Comparison of ENCODE assay signal across 25 cellular contexts in genomic region chr4:163875327-163875726, GRCh38.
"Had no signal": no experiment of that assay in that cellular context is flagged by ENCODE, and none has a peak within 500 bp of the region (broad histone marks: within the 10 kb centered on the region; RNA-seq: fewer than 3 reads in every experiment).

No MANE protein-coding gene starts in this region.

- H3K4me3 ChIP-seq: SJCRH30 had no signal

- H3K27ac Mint-ChIP-seq: activated CD4-positive, alpha-beta memory T cell treated with anti-CD3 and anti-CD28 coated beads for 36 hours; activated CD4-positive, alpha-beta T cell treated with anti-CD3 and anti-CD28 coated beads, Interleukin-2, amount 10 ng/mL, durations not matched to agents 7 days and 5 days; activated naive CD4-positive, alpha-beta T cell treated with anti-CD3 and anti-CD28 coated beads, Interleukin-2, amount 50 U/mL, for 72 hours; activated naive CD8-positive, alpha-beta T cell treated with anti-CD3 and anti-CD28 coated beads, Interleukin-2, amount 50 U/mL, for 24 hours had no signal

- H3K27ac ChIP-seq: brain microvascular endothelial cell, SJCRH30, VCaP had no signal

- H3K9ac ChIP-seq: SK-N-SH had no signal

- H3K27me3 ChIP-seq: brain microvascular endothelial cell, SJCRH30 had no signal

- DNase-seq: activated CD4-positive, alpha-beta memory T cell treated with anti-CD3 and anti-CD28 coated beads for 36 hours; activated CD4-positive, alpha-beta T cell treated with anti-CD3 and anti-CD28 coated beads, Interleukin-2, amount 10 ng/mL, durations not matched to agents 7 days and 5 days; activated CD4-positive, CD25-positive, alpha-beta regulatory T cell; activated CD8-positive, alpha-beta memory T cell treated with anti-CD3 and anti-CD28 coated beads for 24 hours; activated effector memory CD4-positive, alpha-beta T cell treated with anti-CD3 and anti-CD28 coated beads, Interleukin-2, amount 50 U/mL, for 16 hours; activated naive CD4-positive, alpha-beta T cell treated with Interleukin-2 at 50 U/mL for 16 hours; activated naive CD8-positive, alpha-beta T cell treated with anti-CD3 and anti-CD28 coated beads, Interleukin-2, amount 50 U/mL, for 24 hours; activated T-cell treated with anti-CD3 and anti-CD28 coated beads, Interleukin-2, amount 50 U/mL, for 4 hours; amygdala; brain microvascular endothelial cell; caudate nucleus; Kasumi-1; KBM-7; NCI-H1092; NCI-H1417; NCI-H1930; NCI-H2171; NCI-H226; NCI-H774; Right ventricle myocardium superior; SJCRH30; SK-N-SH; T-helper 1 cell had no signal

- H3K4me1 ChIP-seq: SJCRH30 had no signal

- H3K4me1 Mint-ChIP-seq: activated CD4-positive, alpha-beta T cell treated with anti-CD3 and anti-CD28 coated beads, Interleukin-2, amount 10 ng/mL, durations not matched to agents 7 days and 5 days; activated naive CD8-positive, alpha-beta T cell treated with anti-CD3 and anti-CD28 coated beads, Interleukin-2, amount 50 U/mL, for 24 hours had no signal

- H3K9me3 ChIP-seq: SJCRH30, SK-N-SH had no signal

- H3K36me3 ChIP-seq: brain microvascular endothelial cell, SJCRH30 had no signal

- ATAC-seq: activated naive CD4-positive, alpha-beta T cell treated with anti-CD3 and anti-CD28 coated beads, Interleukin-2, amount 50 U/mL, for 72 hours; activated naive CD8-positive, alpha-beta T cell treated with anti-CD3 and anti-CD28 coated beads, Interleukin-2, amount 50 U/mL, for 24 hours; activated T-cell treated with anti-CD3 and anti-CD28 coated beads, Interleukin-2, amount 50 U/mL, for 4 hours had no signal

- H3K4me2 ChIP-seq: SK-N-SH had no signal

- H3K36me3 Mint-ChIP-seq: activated CD4-positive, alpha-beta memory T cell treated with anti-CD3 and anti-CD28 coated beads for 36 hours; activated naive CD4-positive, alpha-beta T cell treated with anti-CD3 and anti-CD28 coated beads, Interleukin-2, amount 50 U/mL, for 72 hours had no signal

- H3K4me3 Mint-ChIP-seq: activated CD4-positive, alpha-beta memory T cell treated with anti-CD3 and anti-CD28 coated beads for 36 hours; activated CD4-positive, alpha-beta T cell treated with anti-CD3 and anti-CD28 coated beads, Interleukin-2, amount 10 ng/mL, durations not matched to agents 7 days and 5 days; activated naive CD8-positive, alpha-beta T cell treated with anti-CD3 and anti-CD28 coated beads, Interleukin-2, amount 50 U/mL, for 24 hours; activated T-cell treated with anti-CD3 and anti-CD28 coated beads, Interleukin-2, amount 50 U/mL, for 4 hours had no signal

- H3K9me3 Mint-ChIP-seq: activated CD4-positive, alpha-beta memory T cell treated with anti-CD3 and anti-CD28 coated beads for 36 hours; activated CD4-positive, alpha-beta T cell treated with anti-CD3 and anti-CD28 coated beads, Interleukin-2, amount 10 ng/mL, durations not matched to agents 7 days and 5 days; activated naive CD8-positive, alpha-beta T cell treated with anti-CD3 and anti-CD28 coated beads, Interleukin-2, amount 50 U/mL, for 24 hours; activated T-cell treated with anti-CD3 and anti-CD28 coated beads, Interleukin-2, amount 50 U/mL, for 4 hours had no signal

- H3K27me3 Mint-ChIP-seq: activated CD4-positive, alpha-beta memory T cell treated with anti-CD3 and anti-CD28 coated beads for 36 hours; activated CD4-positive, alpha-beta T cell treated with anti-CD3 and anti-CD28 coated beads, Interleukin-2, amount 10 ng/mL, durations not matched to agents 7 days and 5 days; activated naive CD8-positive, alpha-beta T cell treated with anti-CD3 and anti-CD28 coated beads, Interleukin-2, amount 50 U/mL, for 24 hours had no signal
